Comparison of ENCODE assay signal across 1 cellular context in the genomic region with DNA sequence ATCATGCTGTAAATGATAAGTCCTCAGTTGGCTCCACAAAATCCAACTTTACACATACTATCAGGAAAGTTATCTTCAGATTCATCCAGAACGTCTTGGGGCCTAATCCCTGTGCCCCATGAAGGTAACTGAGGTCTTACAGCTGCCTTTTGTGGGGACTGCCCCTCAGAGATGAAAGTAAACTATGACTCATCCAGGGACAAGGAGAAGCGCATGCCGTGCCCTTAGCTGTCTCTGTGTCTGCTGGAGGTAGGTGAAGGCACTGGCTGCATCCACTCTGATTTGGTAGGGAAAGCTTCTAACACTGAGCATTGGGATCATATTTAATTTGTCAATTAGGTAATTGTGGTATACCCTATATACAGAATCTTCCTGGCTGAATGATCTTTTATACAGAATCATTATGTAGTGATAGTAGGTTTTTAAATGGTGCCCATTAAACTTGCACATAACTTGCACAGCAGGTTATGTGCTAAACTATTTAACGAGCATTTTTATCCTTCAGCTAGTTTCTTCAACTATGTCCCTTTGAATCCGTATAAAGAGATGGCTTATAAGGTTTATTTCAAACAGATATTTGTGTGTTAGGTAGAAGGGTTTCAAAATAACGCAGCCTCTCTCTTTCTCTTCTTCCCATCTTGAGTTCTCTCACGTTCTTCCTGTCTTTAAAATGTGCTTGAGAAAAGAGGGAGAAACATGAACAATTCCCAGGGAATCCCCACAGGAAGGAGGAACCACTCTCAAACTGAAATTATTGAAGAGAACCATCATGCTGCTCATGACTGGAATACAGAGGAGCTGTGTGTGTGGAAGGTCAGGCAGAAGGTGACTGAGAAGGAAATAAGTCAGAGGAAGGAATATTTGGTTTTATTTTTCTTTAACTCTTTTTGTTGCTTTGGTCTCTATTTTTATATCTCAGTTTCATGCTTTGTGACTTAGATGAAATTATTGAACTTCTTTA.
A peak's percentile ranks its signal among the peaks of the same experiment; 100 is the strongest.
TF ChIP-seq lines count a peak whose summit lies in the region.

No MANE protein-coding gene starts in this region.

TF ChIP-seq in HEK293, 187 proteins besides CTCF, POLR2A, EP300 and RAD21 (continued from another document):
- TF ChIP-seq ZNF639 (tag by site-specific recombination; IDR thresholded peaks at IDR 0.05) (no peak), ZBTB6 (tag by site-specific recombination; IDR thresholded peaks at IDR 0.05) (peak; percentile 25; the same call in 1 of the 2 replicates), ZXDB (tag by site-specific recombination; IDR thresholded peaks at IDR 0.05) (no peak), SALL2 (tag by site-specific recombination; IDR thresholded peaks at IDR 0.05; ENCODE audit: borderline replicate concordance) (no peak), REPIN1 (tag by site-specific recombination; IDR thresholded peaks at IDR 0.05; ENCODE audit: low read depth) (no peak), GLIS2 (tag by site-specific recombination; IDR thresholded peaks at IDR 0.05) (0 out of 2 replicates have a peak, but pooled peaks have one; percentile 31), ZNF555 (tag by site-specific recombination; conservative IDR thresholded peaks at IDR 0.05) (no peak)
- TF ChIP-seq, protein P1, sequence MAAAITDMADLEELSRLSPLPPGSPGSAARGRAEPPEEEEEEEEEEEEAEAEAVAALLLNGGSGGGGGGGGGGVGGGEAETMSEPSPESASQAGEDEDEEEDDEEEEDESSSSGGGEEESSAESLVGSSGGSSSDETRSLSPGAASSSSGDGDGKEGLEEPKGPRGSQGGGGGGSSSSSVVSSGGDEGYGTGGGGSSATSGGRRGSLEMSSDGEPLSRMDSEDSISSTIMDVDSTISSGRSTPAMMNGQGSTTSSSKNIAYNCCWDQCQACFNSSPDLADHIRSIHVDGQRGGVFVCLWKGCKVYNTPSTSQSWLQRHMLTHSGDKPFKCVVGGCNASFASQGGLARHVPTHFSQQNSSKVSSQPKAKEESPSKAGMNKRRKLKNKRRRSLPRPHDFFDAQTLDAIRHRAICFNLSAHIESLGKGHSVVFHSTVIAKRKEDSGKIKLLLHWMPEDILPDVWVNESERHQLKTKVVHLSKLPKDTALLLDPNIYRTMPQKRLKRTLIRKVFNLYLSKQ (tag by site-specific recombination; IDR thresholded peaks at IDR 0.05; ENCODE audit: borderline replicate concordance) = no peak
- TF ChIP-seq, protein P2, sequence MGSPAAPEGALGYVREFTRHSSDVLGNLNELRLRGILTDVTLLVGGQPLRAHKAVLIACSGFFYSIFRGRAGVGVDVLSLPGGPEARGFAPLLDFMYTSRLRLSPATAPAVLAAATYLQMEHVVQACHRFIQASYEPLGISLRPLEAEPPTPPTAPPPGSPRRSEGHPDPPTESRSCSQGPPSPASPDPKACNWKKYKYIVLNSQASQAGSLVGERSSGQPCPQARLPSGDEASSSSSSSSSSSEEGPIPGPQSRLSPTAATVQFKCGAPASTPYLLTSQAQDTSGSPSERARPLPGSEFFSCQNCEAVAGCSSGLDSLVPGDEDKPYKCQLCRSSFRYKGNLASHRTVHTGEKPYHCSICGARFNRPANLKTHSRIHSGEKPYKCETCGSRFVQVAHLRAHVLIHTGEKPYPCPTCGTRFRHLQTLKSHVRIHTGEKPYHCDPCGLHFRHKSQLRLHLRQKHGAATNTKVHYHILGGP (tag by site-specific recombination; IDR thresholded peaks at IDR 0.05) = no peak
TF ChIP-seq in HEK293: peak in this region for 22.
